16 cellular contexts compared by ENCODE assay signal in the genomic region with DNA sequence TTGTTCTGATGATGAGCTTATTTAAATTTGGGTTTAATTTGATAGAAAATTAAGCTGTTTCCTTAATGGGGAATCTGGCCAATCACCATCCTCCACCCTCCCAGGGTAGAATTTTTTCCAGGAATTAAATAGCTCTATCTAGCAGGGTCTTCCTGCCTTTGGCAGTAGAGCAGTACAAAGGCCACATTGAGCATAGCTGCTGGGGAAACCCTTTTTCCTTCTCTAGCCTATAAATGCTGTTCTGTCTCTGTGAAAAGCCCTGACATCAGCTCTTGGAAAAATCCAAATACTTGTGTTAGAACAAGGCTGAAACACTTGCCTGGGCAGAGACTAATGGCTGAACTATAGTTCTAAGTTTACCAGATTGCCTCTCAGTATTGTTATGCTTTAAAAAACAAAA. TPM values are rescaled to one million over a fixed set of nuclear protein-coding genes. Genes with fewer than 3 reads are reported as not detected.
DNase-seq lines count a peak whose midpoint lies in the region; ATAC-seq, FAIRE-seq and TF ChIP-seq lines count a peak whose summit lies in the region.
"Had no signal": no experiment of that assay in that cellular context is flagged by ENCODE, and none has a peak within 500 bp of the region (broad histone marks: within the 10 kb centered on the region; RNA-seq: fewer than 3 reads in every experiment).

No MANE protein-coding gene starts in this region.

- H3K9me3 ChIP-seq in A549 (no peaks in the 10 kb centered on the region), GM12878 (replicated peaks; ENCODE audit: control insufficient read depth, insufficient read depth, low read length) (no peaks in the 10 kb centered on the region; the same call in 2 of the 3 replicates), neural cell (ENCODE audit: low read length) (no peaks in the 10 kb centered on the region)
- H3K9me3 ChIP-seq: stomach had no signal

- peaks cover 41% of the 10 kb centered on the region; the same call in 2 of the 3 replicates for H3K4me1 ChIP-seq in A549
- H3K4me1 ChIP-seq in GM12878 (ENCODE audit: control insufficient read depth, insufficient read depth, low read length): no peaks in the 10 kb centered on the region; the same call in 1 of the 2 replicates

- BruUV-seq in GM12878 (replicated peaks; lab: Mats Ljungman, UMichigan): no TSS peak

- CTCF ChIA-PET in A549 (lab: Yijun Ruan, JAX) (no interaction called here), GM12878 (lab: Yijun Ruan, JAX) (interaction anchor here (0.7 to 1.8 kb wide), 13 partner anchors 9 to 99 kb away, joined by 3 to 14 read pairs (median 5); a partner anchor contains a TSS)

- no peaks in the 10 kb centered on the region; the same call in 1 of the 2 replicates for H3K79me2 ChIP-seq in GM12878 (ENCODE audit: control insufficient read depth, insufficient read depth, low read length)
- peaks cover 97% of the 10 kb centered on the region for H3K79me2 ChIP-seq in neural cell (replicated peaks; ENCODE audit: insufficient read depth, low read length)

- H2AFZ ChIP-seq in GM12878 (ENCODE audit: control insufficient read depth, low read depth, low read length): no peak overlapping the region
- H2AFZ ChIP-seq in neural cell (ENCODE audit: low read depth, low read length): no peak overlapping the region

- SMC1A ChIA-PET in GM12878 (lab: Charles Lee; ENCODE audit: uncharacterized antibody, unreplicated experiment): interaction anchor here (0.7 to 3.6 kb wide), 22 partner anchors 9 to 109 kb away, joined by 3 to 38 read pairs (median 5); no protein-coding TSS in a partner anchor

- H3K4me3 ChIP-seq in A549 (no peak overlapping the region), GM12878 (no peak overlapping the region), neural cell (ENCODE audit: low read length) (peak overlapping the region; percentile 32)
- H3K4me3 ChIP-seq: stomach had no signal

- DNase-seq in A549 (ENCODE audit: low read depth in 1 of 2, low spot score in 1 of 2) (no peak), GM12878 (ENCODE audit: low read depth, low spot score) (no peak), hippocampal formation (lab: John Stamatoyannopoulos, UW) (peak; percentile 40 to 88), UCSD-AML1 (lab: John Stamatoyannopoulos, UW; ENCODE audit: unreplicated experiment) (no peak), NCI-H128 (lab: John Stamatoyannopoulos, UW; ENCODE audit: unreplicated experiment) (no peak), MV-4-11 (lab: John Stamatoyannopoulos, UW) (no peak)
- DNase-seq: activated naive CD8-positive, alpha-beta T cell treated with anti-CD3 and anti-CD28 coated beads, Interleukin-2, amount 10 ng/mL, durations not matched to agents 7 days and 5 days; DMS 273 treated with DMSO at 0.1 percent for 48 hours; NCI-H1694; occipital lobe; stimulated activated CD4-positive, alpha-beta T cell treated with anti-CD3 and anti-CD28 coated beads, Interleukin-4, amount 100 ng/mL, for 4 hours; stomach; T1000 had no signal

- no peak for TF ChIP-seq CTCF in A549 (IDR thresholded peaks at IDR 0.05)
- TF ChIP-seq CTCF in GM12878 (IDR thresholded peaks at IDR 0.05 in 2 of 3, conservative IDR thresholded peaks at IDR 0.05 in 1 of 3; ENCODE audit: control insufficient read depth in 2 of 3, extremely low read depth in 1 of 3, insufficient read depth in 1 of 3, low read depth in 3 of 3, low read length in 3 of 3): no peak
- no peak for TF ChIP-seq CTCF in neural cell (IDR thresholded peaks at IDR 0.05; ENCODE audit: poor library complexity, severe bottlenecking)

- H3K36me3 ChIP-seq in GM12878 (ENCODE audit: control insufficient read depth in 2 of 2, insufficient read depth in 2 of 2, low read length in 1 of 2) (no peaks in the 10 kb centered on the region), neural cell (ENCODE audit: insufficient read depth, low read length) (peaks cover 5% of the 10 kb centered on the region)
- H3K36me3 ChIP-seq: stomach had no signal

- intact Hi-C loops in GM12878 (cut with micrococcal nuclease; ENCODE audit: unreplicated experiment): no loop called here

- peak overlapping the region; percentile 25; the same call in 2 of the 3 replicates for H3K4me2 ChIP-seq in A549
- H3K4me2 ChIP-seq in GM12878 (ENCODE audit: control insufficient read depth, insufficient read depth): no peak overlapping the region
- H3K4me2 ChIP-seq in neural cell (ENCODE audit: low read length): no peak overlapping the region

- TF ChIP-seq EP300 in A549 (IDR thresholded peaks at IDR 0.05) (no peak), GM12878 (IDR thresholded peaks at IDR 0.05; ENCODE audit: borderline replicate concordance in 1 of 2, control insufficient read depth in 1 of 2, low read depth in 2 of 2, low read length in 2 of 2) (no peak), neural cell (conservative IDR thresholded peaks at IDR 0.05; ENCODE audit: poor library complexity, severe bottlenecking) (no peak)

- H3F3A ChIP-seq in neural cell (ENCODE audit: insufficient read depth, low read length, poor library complexity, severe bottlenecking): peaks cover 3% of the 10 kb centered on the region

- in situ Hi-C loops in GM12878 (cut with MboI): no loop called here

- H3K27me3 ChIP-seq in GM12878 (replicated peaks in 1 of 2; ENCODE audit: control insufficient read depth in 2 of 2, insufficient read depth in 2 of 2, low read length in 1 of 2): no peaks in the 10 kb centered on the region
- H3K27me3 ChIP-seq in neural cell (ENCODE audit: insufficient read depth, low read depth, low read length): no peaks in the 10 kb centered on the region
- H3K27me3 ChIP-seq: stomach had no signal

- H3K9ac ChIP-seq in GM12878 (ENCODE audit: control insufficient read depth, insufficient read depth, low read length) (no peak overlapping the region), neural cell (ENCODE audit: low read length) (no peak overlapping the region)

- TF ChIP-seq RAD21 in A549 (conservative IDR thresholded peaks at IDR 0.05 in 1 of 2, IDR thresholded peaks at IDR 0.05 in 1 of 2) (no peak), GM12878 (IDR thresholded peaks at IDR 0.05; ENCODE audit: insufficient read depth, low read depth, low read length) (no peak), neural cell (conservative IDR thresholded peaks at IDR 0.05) (no peak)

- RAD21 ChIA-PET in GM12878 (lab: Charles Lee; ENCODE audit: unreplicated experiment): interaction anchor here (0.8 to 2.9 kb wide), 11 partner anchors 9 to 88 kb away, joined by 3 to 36 read pairs (median 4); a partner anchor contains a TSS

- no peaks in the 10 kb centered on the region for H4K20me1 ChIP-seq in GM12878 (ENCODE audit: control insufficient read depth, insufficient read depth)
- peaks cover 7% of the 10 kb centered on the region for H4K20me1 ChIP-seq in neural cell (ENCODE audit: insufficient read depth)

- no peak for TF ChIP-seq POLR2A in A549 (IDR thresholded peaks at IDR 0.05; ENCODE audit: low read length)
- no peak for TF ChIP-seq POLR2A in GM12878 (IDR thresholded peaks at IDR 0.05; ENCODE audit: low read depth, low read length)

- ATAC-seq in A549: no peak
- peak; percentile 52 for ATAC-seq in GM12878
- ATAC-seq in GM21717 (IDR thresholded peaks at IDR 0.05; ENCODE audit: unreplicated experiment): no peak

- FAIRE-seq in A549 (lab: Jason Lieb, UNC) (no peak), GM12878 (lab: Jason Lieb, UNC) (no peak)
- FAIRE-seq: A204.1 had no signal

- H3K9me2 ChIP-seq in neural cell (ENCODE audit: insufficient read depth, low read length): no peaks in the 10 kb centered on the region

- POLR2A ChIA-PET in A549 (lab: Yijun Ruan, JAX): interaction anchor here (1.0 to 1.5 kb wide), 2 partner anchors 10 to 55 kb away, joined by 3 to 4 read pairs; a partner anchor contains a TSS
- POLR2A ChIA-PET in GM12878 (lab: Charles Lee): interaction anchor here (0.9 to 2.3 kb wide), 5 partner anchors 10 to 52 kb away, joined by 3 to 14 read pairs (median 3); no protein-coding TSS in a partner anchor

- H3K27ac ChIP-seq in A549 (0 out of 6 replicates have a peak overlapping the region, but pooled peaks of 1 of the 2 experiments have one; percentile 47), GM12878 (ENCODE audit: control insufficient read depth, insufficient read depth) (no peak overlapping the region), neural cell (ENCODE audit: low read length) (no peak overlapping the region)

TF ChIP-seq in GM12878, 131 proteins besides CTCF, POLR2A, EP300 and RAD21 (continues in another document):
- no peak for TF ChIP-seq SMARCA5 (IDR thresholded peaks at IDR 0.05)

TF ChIP-seq in neural cell, 6 proteins besides CTCF, POLR2A, EP300 and RAD21 (continues in another document):
- no peak for TF ChIP-seq MXI1 (conservative IDR thresholded peaks at IDR 0.05; ENCODE audit: poor library complexity, severe bottlenecking)
- TF ChIP-seq EZH2 (IDR thresholded peaks at IDR 0.05; ENCODE audit: borderline replicate concordance, insufficient read depth, low read length, poor library complexity, severe bottlenecking): no peak
- TF ChIP-seq SMC3 (conservative IDR thresholded peaks at IDR 0.05; ENCODE audit: poor library complexity): no peak
- TF ChIP-seq TAF1 (IDR thresholded peaks at IDR 0.05; ENCODE audit: low read depth): no peak
- no peak for TF ChIP-seq POLR2AphosphoS5 (IDR thresholded peaks at IDR 0.05)

RNA-seq across cellular contexts. Expression of a gene that starts 55.1 kb away (rescaled TPM):
- 27.2 and 31.5 TPM in 2 replicates for polyA plus RNA-seq in A549 (2011; rRNA removed)
- polyA plus RNA-seq in A549 (2012; cell fraction: cytosol; rRNA removed): 4.0 and 4.9 TPM in 2 replicates
- polyA plus RNA-seq in A549 (2012; cell fraction: nucleus; rRNA removed): 2.7 and 4.8 TPM in 2 replicates
- polyA plus RNA-seq in A549 (2017; fragmentation: RNase III; extraction: RNeasy Plus Mini Kit Qiagen cat#74134 plus additional on column Dnase treatment): 16.4 to 18.0 TPM (median 16.7 TPM) in 3 replicates
- polyA minus RNA-seq in A549 (2011; rRNA and poly(A)+ RNA removed): 48.9 and 49.8 TPM in 2 replicates
- total RNA-seq in GM12878 (2013; cell fraction: nucleolus; rRNA removed): 183 and 194 TPM in 2 replicates
- 24.0 and 28.5 TPM in 2 replicates for total RNA-seq in GM12878 (2014; rRNA removed)
- total RNA-seq in GM12878 (2014; rRNA removed; fragmentation: Illumina TruSeq; extraction: Trizol): 39.4 and 39.5 TPM in 2 replicates
- total RNA-seq in GM12878 (2021): 36.5 and 40.8 TPM in 2 replicates
- 10.0 TPM for polyA plus RNA-seq in GM12878 (2011; ENCODE audit: low read depth)
- polyA plus RNA-seq in GM12878 (2011; rRNA removed): 23.9 and 28.4 TPM in 2 replicates
- polyA plus RNA-seq in GM12878 (2011; cell fraction: cytosol; rRNA removed): 13.8 and 16.1 TPM in 2 replicates
- polyA plus RNA-seq in GM12878 (2011; cell fraction: nucleus; rRNA removed): 20.5 and 29.4 TPM in 2 replicates
- 10.0 and 11.7 TPM in 2 replicates for polyA plus RNA-seq in GM12878 (2012)
- polyA plus RNA-seq in GM12878 (2014; fragmentation: Illumina TruSeq; extraction: Trizol): 30.3 and 35.0 TPM in 2 replicates
- polyA plus RNA-seq in GM12878 (2014; fragmentation: Nextera tagmentation; extraction: Ambion mirVana): 1 to 10 TPM; 2.7 to 3.6 TPM
- polyA plus RNA-seq in GM12878 (2014; rRNA removed): 15.8 and 17.9 TPM in 2 replicates
- polyA plus RNA-seq in GM12878 (2016; fragmentation: Nextera tagmentation; extraction: Ambion mirVana): 10 to 100 TPM; 14.8 to 14.9 TPM
- 74.0 and 93.3 TPM in 2 replicates for polyA minus RNA-seq in GM12878 (2011; rRNA and poly(A)+ RNA removed)
- polyA minus RNA-seq in GM12878 (2011; cell fraction: cytosol; rRNA and poly(A)+ RNA removed): 28.7 and 33.9 TPM in 2 replicates
- polyA minus RNA-seq in GM12878 (2011; cell fraction: nucleus; rRNA and poly(A)+ RNA removed): 42.0 and 81.6 TPM in 2 replicates
- polyA plus RNA-seq in neural cell: 93.4 and 95.9 TPM in 2 replicates
- polyA minus RNA-seq in neural cell: 366 and 427 TPM in 2 replicates

Comparison
In these comparisons a context has a peak if more than half of its experiments do, and no peak if none do; other contexts are left out.
1. DNase-seq: peak in hippocampal formation (2 of 2); none in A549 (0 of 2), GM12878 (single experiment), UCSD-AML1 (single experiment), NCI-H128 (single experiment) and MV-4-11 (single experiment).